ENCODE assay signal across 27 cellular contexts in the genomic region with DNA sequence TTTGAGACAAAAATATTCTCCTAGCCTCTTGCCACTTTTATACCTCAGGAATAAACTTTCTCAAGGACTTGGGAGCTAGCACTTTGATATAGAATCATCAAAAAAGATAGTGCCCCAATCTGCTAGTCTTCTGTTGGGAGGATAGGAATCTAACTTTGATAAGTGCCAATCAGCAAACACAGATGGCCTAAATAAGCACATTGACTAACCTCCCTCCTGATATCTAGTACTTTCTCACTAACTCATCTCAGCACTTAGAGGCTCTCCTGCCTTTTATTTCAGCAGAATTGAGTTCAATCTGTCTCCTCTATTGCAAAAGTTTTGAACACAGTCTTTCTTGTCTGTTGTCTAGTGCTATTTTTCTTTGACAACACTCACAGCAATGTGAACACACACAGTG.
"Had no signal": no experiment of that assay in that cellular context is flagged by ENCODE, and none has a peak within 500 bp of the region (broad histone marks: within the 10 kb centered on the region; RNA-seq: fewer than 3 reads in every experiment).

No MANE protein-coding gene starts in this region.

- H3K27me3 Mint-ChIP-seq: naive thymus-derived CD8-positive, alpha-beta T cell; stimulated activated naive B cell treated with anti-CD40 and anti-IgM and Interleukin-4, amounts not matched to agents 10 μg/mL and 1 μg/mL and 100 μg/mL, for 72 hours had no signal

- H3K9me3 ChIP-seq: left ventricle myocardium inferior, pancreas, prostate gland, stomach, testis, thyroid gland, transverse colon, upper lobe of left lung, vagina had no signal

- H3K4me1 Mint-ChIP-seq: immature natural killer cell; naive thymus-derived CD8-positive, alpha-beta T cell; nephron progenitor cell; stimulated activated naive B cell treated with anti-CD40 and anti-IgM and Interleukin-4, amounts not matched to agents 10 μg/mL and 1 μg/mL and 100 μg/mL, for 72 hours had no signal

- H3K4me3 ChIP-seq: left ventricle myocardium inferior, lung, pancreas, prostate gland, skin epidermis, stomach, testis, thyroid gland, transverse colon, upper lobe of left lung, vagina had no signal

- H3K27ac ChIP-seq: left ventricle myocardium inferior, pancreas, prostate gland, skin epidermis, stomach, testis, thyroid gland, transverse colon, upper lobe of left lung, vagina had no signal

- H3K4me3 Mint-ChIP-seq: immature natural killer cell; naive thymus-derived CD8-positive, alpha-beta T cell; nephron progenitor cell; stimulated activated naive B cell treated with anti-CD40 and anti-IgM and Interleukin-4, amounts not matched to agents 10 μg/mL and 1 μg/mL and 100 μg/mL, for 72 hours had no signal

- H3K4me1 ChIP-seq: pancreas, prostate gland, stomach, testis, thyroid gland, transverse colon, upper lobe of left lung, vagina had no signal

- H3K36me3 Mint-ChIP-seq: immature natural killer cell; naive thymus-derived CD8-positive, alpha-beta T cell; stimulated activated naive B cell treated with anti-CD40 and anti-IgM and Interleukin-4, amounts not matched to agents 10 μg/mL and 1 μg/mL and 100 μg/mL, for 72 hours had no signal

- ATAC-seq: left colon; naive thymus-derived CD8-positive, alpha-beta T cell; pancreas; right cardiac atrium; sciatic nerve; stimulated activated naive B cell treated with anti-CD40 and anti-IgM and Interleukin-4, amounts not matched to agents 10 μg/mL and 1 μg/mL and 100 μg/mL, for 72 hours; stimulated activated naive CD8-positive, alpha-beta T cell treated with anti-CD3 and anti-CD28 coated beads, Interleukin-15, Interleukin-2, amounts not matched to agents 100 U/mL and 50 U/mL, for 24 hours had no signal

- H3K27me3 ChIP-seq: stomach, testis, thyroid gland, transverse colon, upper lobe of left lung, vagina had no signal

- DNase-seq: hypothalamus; immature natural killer cell; kidney; left colon; left ventricle myocardium inferior; naive thymus-derived CD8-positive, alpha-beta T cell; nephron progenitor cell; pancreas; posterior cingulate gyrus; retina; right cardiac atrium; stimulated activated CD4-positive, alpha-beta T cell treated with anti-CD3 and anti-CD28 coated beads, Interleukin-12 subunit alpha, Interleukin-12 subunit beta, amount 100 ng/mL, for 4 hours; stimulated activated CD4-positive, alpha-beta T cell treated with anti-CD3 and anti-CD28 coated beads, Interleukin-15, amount 100 ng/mL, for 24 hours; stimulated activated CD4-positive, alpha-beta T cell treated with anti-CD3 and anti-CD28 coated beads, Interleukin-2, amount 100 ng/mL, for 24 hours; stimulated activated CD4-positive, alpha-beta T cell treated with anti-CD3 and anti-CD28 coated beads, Interleukin-4, amount 100 ng/mL, for 1 hour; stimulated activated naive B cell treated with anti-CD40 and anti-IgM and Interleukin-4, amounts not matched to agents 10 μg/mL and 1 μg/mL and 100 μg/mL, for 72 hours; stimulated activated naive CD8-positive, alpha-beta T cell treated with anti-CD3 and anti-CD28 coated beads, Interleukin-15, Interleukin-2, amounts not matched to agents 100 U/mL and 50 U/mL, for 24 hours; stomach; testis; thyroid gland; transverse colon; upper lobe of left lung had no signal

- H3K27ac Mint-ChIP-seq: immature natural killer cell; naive thymus-derived CD8-positive, alpha-beta T cell; nephron progenitor cell; stimulated activated naive B cell treated with anti-CD40 and anti-IgM and Interleukin-4, amounts not matched to agents 10 μg/mL and 1 μg/mL and 100 μg/mL, for 72 hours had no signal

- H3K36me3 ChIP-seq: left ventricle myocardium inferior, pancreas, prostate gland, stomach, thyroid gland, transverse colon, upper lobe of left lung, vagina had no signal
